Comparison of ENCODE assay signal across 20 cellular contexts in genomic region chr7:132760241-132760616, GRCh38.
"Had no signal": no experiment of that assay in that cellular context is flagged by ENCODE, and none has a peak within 500 bp of the region (broad histone marks: within the 10 kb centered on the region; RNA-seq: fewer than 3 reads in every experiment).

No MANE protein-coding gene starts in this region.

- DNase-seq: effector CD4-positive, alpha-beta T cell; endodermal cell; head of caudate nucleus; kidney; left cardiac atrium; left ventricle myocardium inferior; lower lobe of right lung; mesenchymal stem cell; midbrain; occipital lobe; pancreas; right cardiac atrium; small intestine; stimulated activated CD4-positive, alpha-beta T cell treated with anti-CD3 and anti-CD28 coated beads, Interleukin-12 subunit alpha, Interleukin-12 subunit beta, amount 100 ng/mL, for 4 hours; stimulated activated naive CD4-positive, alpha-beta T cell treated with Interleukin-2 at 50 U/mL for 16 hours had no signal

- FAIRE-seq: endothelial cell of umbilical vein, pancreas, small intestine, urothelium cell line had no signal

- H3K4me1 ChIP-seq: foreskin keratinocyte, left ventricle myocardium inferior, lower lobe of right lung, pancreas had no signal

- H3K9me3 ChIP-seq: lower lobe of right lung, pancreas had no signal

- ATAC-seq: foreskin keratinocyte, left cardiac atrium, pancreas had no signal

- H3K27ac ChIP-seq: coronary artery, foreskin keratinocyte, hepatocyte, left ventricle myocardium inferior, lower lobe of right lung, pancreas had no signal

- H3K4me3 ChIP-seq: coronary artery, hepatocyte, left ventricle myocardium inferior, lower lobe of right lung, pancreas had no signal

- H3K4me2 ChIP-seq: hepatocyte had no signal
